Comparison of ENCODE assay signal across 19 cellular contexts in the genomic region with DNA sequence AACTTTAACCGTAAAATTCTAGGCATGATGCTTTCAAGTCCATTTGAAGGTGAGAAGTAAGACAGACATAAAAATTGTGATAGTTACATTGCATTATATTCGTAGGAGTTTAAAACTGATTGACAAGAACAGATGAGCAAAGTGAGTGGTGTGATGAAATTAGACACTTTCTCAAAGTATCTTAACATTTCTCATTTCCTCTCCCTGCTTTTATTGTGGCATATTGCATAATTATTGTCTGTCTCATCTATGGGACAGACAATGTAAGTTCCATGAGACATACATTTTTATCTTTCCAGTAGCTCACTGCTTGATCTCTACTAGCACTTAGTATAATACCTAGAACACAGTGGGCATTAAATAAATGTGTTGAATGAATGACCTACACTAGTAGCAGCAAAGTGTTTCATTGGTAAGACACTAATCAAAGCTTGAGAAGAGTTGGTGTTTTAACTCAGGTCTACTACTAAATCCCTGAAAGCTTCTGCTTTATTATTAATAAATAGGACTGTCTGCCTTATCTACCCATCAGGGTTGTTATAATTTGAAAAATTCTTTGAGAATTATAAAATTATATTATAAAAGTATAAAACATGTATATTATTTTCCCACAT. TPM values are rescaled to one million over a fixed set of nuclear protein-coding genes. Genes with fewer than 3 reads are reported as not detected.
"Had no signal": no experiment of that assay in that cellular context is flagged by ENCODE, and none has a peak within 500 bp of the region (broad histone marks: within the 10 kb centered on the region; RNA-seq: fewer than 3 reads in every experiment).

No MANE protein-coding gene starts in this region.

- H3K4me1 Mint-ChIP-seq: mesothelial cell of epicardium had no signal

- ATAC-seq: heart right ventricle, left lung, natural killer cell had no signal

- H3K36me3 Mint-ChIP-seq: activated CD4-positive, alpha-beta memory T cell treated with anti-CD3 and anti-CD28 coated beads for 36 hours; mesothelial cell of epicardium; natural killer cell had no signal

- H3K4me3 Mint-ChIP-seq: activated CD4-positive, alpha-beta memory T cell treated with anti-CD3 and anti-CD28 coated beads for 36 hours; activated naive CD4-positive, alpha-beta T cell treated with anti-CD3 and anti-CD28 coated beads for 36 hours; mesothelial cell of epicardium; natural killer cell; T-helper 1 cell treated with Interleukin-12 subunit alpha and Interleukin-12 subunit beta and Interleukin-4 antibody, amounts not matched to agents 30 μg/mL and 1 μg/mL, for 36 hours had no signal

- H3K4me3 ChIP-seq: cardiac muscle cell, heart right ventricle, left lung, upper lobe of left lung had no signal

- DNase-seq: activated CD4-positive, alpha-beta memory T cell treated with anti-CD3 and anti-CD28 coated beads for 36 hours; activated CD4-positive, alpha-beta T cell treated with anti-CD3 and anti-CD28 coated beads for 4 hours; activated CD4-positive, CD25-positive, alpha-beta regulatory T cell; activated naive CD4-positive, alpha-beta T cell treated with anti-CD3 and anti-CD28 coated beads for 36 hours; activated T-cell treated with anti-CD3 and anti-CD28 coated beads, Interleukin-2, amount 50 U/mL, for 48 hours; amygdala; cortex of kidney; heart right ventricle; kidney glomerular epithelial cell; left lung; natural killer cell; retina; stimulated activated CD4-positive, alpha-beta T cell treated with anti-CD3 and anti-CD28 coated beads, Interleukin-4, amount 100 ng/mL, for 24 hours; stimulated activated naive CD4-positive, alpha-beta T cell treated with Interleukin-2 at 50 U/mL for 16 hours; T1000 had no signal

- H3K9me3 Mint-ChIP-seq: activated CD4-positive, alpha-beta memory T cell treated with anti-CD3 and anti-CD28 coated beads for 36 hours; activated naive CD4-positive, alpha-beta T cell treated with anti-CD3 and anti-CD28 coated beads for 36 hours; mesothelial cell of epicardium; natural killer cell; T-helper 1 cell treated with Interleukin-12 subunit alpha and Interleukin-12 subunit beta and Interleukin-4 antibody, amounts not matched to agents 30 μg/mL and 1 μg/mL, for 36 hours had no signal

- H3K9me3 ChIP-seq: heart right ventricle, left lung, upper lobe of left lung had no signal

- H3K27ac Mint-ChIP-seq: activated CD4-positive, alpha-beta memory T cell treated with anti-CD3 and anti-CD28 coated beads for 36 hours; activated naive CD4-positive, alpha-beta T cell treated with anti-CD3 and anti-CD28 coated beads for 36 hours; mesothelial cell of epicardium; natural killer cell; T-helper 1 cell treated with Interleukin-12 subunit alpha and Interleukin-12 subunit beta and Interleukin-4 antibody, amounts not matched to agents 30 μg/mL and 1 μg/mL, for 36 hours had no signal

- H3K4me1 ChIP-seq: left lung, upper lobe of left lung had no signal

- H3K27me3 ChIP-seq: cardiac muscle cell, heart right ventricle, left lung, upper lobe of left lung had no signal

- H3K27ac ChIP-seq: cardiac muscle cell, heart right ventricle, left lung had no signal

- H3K27me3 Mint-ChIP-seq: activated CD4-positive, alpha-beta memory T cell treated with anti-CD3 and anti-CD28 coated beads for 36 hours had no signal

RNA-seq across cellular contexts. Expression of a gene that starts 19.0 kb away (rescaled TPM):
- total RNA-seq: activated CD4-positive, alpha-beta memory T cell treated with anti-CD3 and anti-CD28 coated beads for 36 hours; activated naive CD4-positive, alpha-beta T cell treated with anti-CD3 and anti-CD28 coated beads for 36 hours had no signal
